ENCODE assay signal across 15 cellular contexts in the genomic region with DNA sequence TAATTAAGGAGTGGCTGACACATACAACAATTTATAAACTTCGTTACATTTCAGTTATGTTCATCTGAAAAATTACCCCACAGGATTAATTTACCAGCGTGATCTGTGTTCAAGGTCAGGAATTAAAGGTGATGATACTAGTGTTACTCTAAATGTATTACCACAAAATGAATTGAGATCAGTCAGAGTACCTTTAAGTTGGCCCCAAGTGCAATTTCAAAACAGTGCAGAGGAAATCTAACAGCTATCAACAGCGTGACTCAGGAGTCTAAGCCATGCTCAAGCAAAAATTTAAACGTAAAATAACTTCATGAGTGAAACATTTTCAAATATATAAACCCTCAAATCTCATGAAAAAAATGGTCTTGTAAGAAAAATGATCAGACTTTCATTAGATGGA. TPM values are rescaled to one million over a fixed set of nuclear protein-coding genes. Genes with fewer than 3 reads are reported as not detected.
DNase-seq lines count a peak whose midpoint lies in the region; TF ChIP-seq lines count a peak whose summit lies in the region.
"Had no signal": no experiment of that assay in that cellular context is flagged by ENCODE, and none has a peak within 500 bp of the region (broad histone marks: within the 10 kb centered on the region; RNA-seq: fewer than 3 reads in every experiment).

No MANE protein-coding gene starts in this region.

- H3K27me3 Mint-ChIP-seq in CD14-positive monocyte (ENCODE audit: low read depth in 3 of 3): no peaks in the 10 kb centered on the region

- no peaks in the 10 kb centered on the region for H3K9me3 ChIP-seq in muscle layer of duodenum (ENCODE audit: control insufficient read depth in 1 of 2, low read length in 2 of 2)
- H3K9me3 ChIP-seq in suprapubic skin: no peaks in the 10 kb centered on the region
- H3K9me3 ChIP-seq: A549 had no signal

- H3K27me3 ChIP-seq in HL-60 (ENCODE audit: insufficient read depth, poor library complexity, severe bottlenecking) (no peaks in the 10 kb centered on the region), muscle layer of duodenum (ENCODE audit: low read depth, low read length) (no peaks in the 10 kb centered on the region), suprapubic skin (no peaks in the 10 kb centered on the region)

- no peak for DNase-seq in CD14-positive monocyte (ENCODE audit: low spot score)
- no peak for DNase-seq in HL-60 (ENCODE audit: low read depth in 1 of 2, low spot score in 1 of 2)
- DNase-seq in choroid plexus epithelial cell (ENCODE audit: low read depth): peak; percentile 20
- no peak for DNase-seq in H4 (ENCODE audit: low spot score)
- DNase-seq in suprapubic skin (ENCODE audit: low spot score in 2 of 2): no peak
- DNase-seq in NCI-H2227 treated with DMSO at 0.1 percent for 48 hours (lab: John Stamatoyannopoulos, UW): no peak
- DNase-seq: Calu3, DMS79, Karpas-422, NCI-H2029 treated with DMSO at 0.1 percent for 48 hours, NCI-H524, SIG-M5 had no signal

- no peak for TF ChIP-seq EP300 in suprapubic skin (IDR thresholded peaks at IDR 0.05)

- no peaks in the 10 kb centered on the region for H3K9me3 Mint-ChIP-seq in CD14-positive monocyte
- H3K9me3 Mint-ChIP-seq: GM23338 had no signal

- peaks cover 13 to 40% of the 10 kb centered on the region in 2 donors for H3K4me1 ChIP-seq in muscle layer of duodenum (ENCODE audit: control insufficient read depth in 1 of 2, insufficient read depth in 2 of 2, low read length in 2 of 2)
- peaks cover 12% of the 10 kb centered on the region for H3K4me1 ChIP-seq in suprapubic skin
- H3K4me1 ChIP-seq: A549 had no signal

- H3K4me3 Mint-ChIP-seq in CD14-positive monocyte: no peak overlapping the region
- H3K4me3 Mint-ChIP-seq: GM23338 had no signal

- H3K36me3 ChIP-seq in muscle layer of duodenum (ENCODE audit: control insufficient read depth in 1 of 2, insufficient read depth in 2 of 2, low read length in 2 of 2) (peaks cover 12 to 25% of the 10 kb centered on the region in 2 donors), suprapubic skin (peaks cover 6% of the 10 kb centered on the region)

- TF ChIP-seq CTCF in CD14-positive monocyte (IDR thresholded peaks at IDR 0.05) (no peak), HL-60 (IDR thresholded peaks at IDR 0.05; ENCODE audit: insufficient read depth, low read length) (no peak), choroid plexus epithelial cell (conservative IDR thresholded peaks at IDR 0.05; ENCODE audit: low read depth, low read length) (no peak), suprapubic skin (IDR thresholded peaks at IDR 0.05) (no peak)

- 89% methylated on average over 4 of the region's 4 CpGs for WGBS in suprapubic skin

- intact Hi-C loops in CD14-positive monocyte (cut with micrococcal nuclease): loop anchor here in 1 of 2 donors (5.0 kb wide), 1 partner anchor 133 kb away; no protein-coding TSS in a partner anchor

- H3K4me1 Mint-ChIP-seq in CD14-positive monocyte: peaks cover 29% of the 10 kb centered on the region

- H3K27ac ChIP-seq in HL-60 (replicated peaks): peak overlapping the region; percentile 29
- H3K27ac ChIP-seq in muscle layer of duodenum (ENCODE audit: low read length): peak overlapping the region; percentile 28
- H3K27ac ChIP-seq in suprapubic skin: no peak overlapping the region
- H3K27ac ChIP-seq: A549 had no signal

- H3K4me3 ChIP-seq in HL-60 (replicated peaks; ENCODE audit: insufficient read depth, low read length): no peak overlapping the region
- no peak overlapping the region for H3K4me3 ChIP-seq in choroid plexus epithelial cell (ENCODE audit: low read depth, low read length)
- no peak overlapping the region for H3K4me3 ChIP-seq in muscle layer of duodenum (ENCODE audit: low read depth in 1 of 2, low read length in 2 of 2)
- H3K4me3 ChIP-seq in suprapubic skin: no peak overlapping the region
- H3K4me3 ChIP-seq: A549, GM23338 had no signal

- H3K27ac Mint-ChIP-seq in CD14-positive monocyte: peak overlapping the region in 4 of 7 donors; percentile 22 to 74 (median 50)

- no peak for TF ChIP-seq POLR2A in suprapubic skin (IDR thresholded peaks at IDR 0.05)

- peaks cover 65 to 84% of the 10 kb centered on the region in 2 donors for H3K36me3 Mint-ChIP-seq in CD14-positive monocyte

RNA-seq across cellular contexts. Expression of a gene that starts 18.7 kb away (rescaled TPM):
- polyA plus RNA-seq in CD14-positive monocyte: 10 to 100 TPM; 59.2 to 69.6 TPM
- 12.9 and 14.0 TPM in 2 replicates for total RNA-seq in H4 (2014; rRNA removed; shearing (Covaris generic))
- 10 to 100 TPM in 3 of 4 donors, 1 to 10 TPM in 1; 9.8 to 22.2 (median 12.8) TPM for total RNA-seq in suprapubic skin
